19 cellular contexts compared by ENCODE assay signal in genomic region chr10:129897851-129898463, GRCh38.
"Had no signal": no experiment of that assay in that cellular context is flagged by ENCODE, and none has a peak within 500 bp of the region (broad histone marks: within the 10 kb centered on the region; RNA-seq: fewer than 3 reads in every experiment).

No MANE protein-coding gene starts in this region.

- H3K27me3 ChIP-seq: ovary, right lobe of liver had no signal

- DNase-seq: activated CD4-positive, alpha-beta T cell treated with anti-CD3 and anti-CD28 coated beads, Interleukin-2, amount 10 ng/mL, durations not matched to agents 7 days and 5 days; activated CD8-positive, alpha-beta memory T cell treated with anti-CD3 and anti-CD28 coated beads, Interleukin-2, amount 50 U/mL, for 4 hours; activated CD8-positive, alpha-beta T cell treated with anti-CD3 and anti-CD28 coated beads, Interleukin-2, amount 10 ng/mL, durations not matched to agents 7 days and 5 days; activated naive CD4-positive, alpha-beta T cell treated with anti-CD3 and anti-CD28 coated beads for 36 hours; activated T-cell treated with anti-CD3 and anti-CD28 coated beads, Interleukin-2, amount 50 U/mL, for 4 hours; body of pancreas; head of caudate nucleus; left ventricle myocardium inferior; mammary epithelial cell; midbrain; ovary; right lobe of liver; small intestine; stimulated activated CD4-positive, alpha-beta T cell treated with anti-CD3 and anti-CD28 coated beads, Interleukin-4, amount 100 ng/mL, for 24 hours; stomach; T1000 had no signal

- H3K27ac ChIP-seq: body of pancreas, left ventricle myocardium inferior, ovary, right lobe of liver, stomach, upper lobe of left lung had no signal

- ATAC-seq: activated CD4-positive, CD25-positive, alpha-beta regulatory T cell treated with anti-CD3 and anti-CD28 coated beads, Interleukin-2, amount 50 U/mL, for 24 hours; activated CD8-positive, alpha-beta T cell treated with anti-CD3 and anti-CD28 coated beads, Interleukin-2, amount 10 ng/mL, durations not matched to agents 7 days and 5 days; activated T-cell treated with anti-CD3 and anti-CD28 coated beads, Interleukin-2, amount 50 U/mL, for 4 hours; body of pancreas; right lobe of liver; stimulated activated effector memory CD8-positive, alpha-beta T cell treated with anti-CD3 and anti-CD28 coated beads, Interleukin-12 subunit alpha, Interleukin-12 subunit beta, amount 100 ng/mL, for 72 hours had no signal

- H3K4me3 Mint-ChIP-seq: activated CD4-positive, alpha-beta T cell treated with anti-CD3 and anti-CD28 coated beads, Interleukin-2, amount 10 ng/mL, durations not matched to agents 7 days and 5 days; activated CD8-positive, alpha-beta T cell treated with anti-CD3 and anti-CD28 coated beads, Interleukin-2, amount 10 ng/mL, durations not matched to agents 7 days and 5 days; activated naive CD4-positive, alpha-beta T cell treated with anti-CD3 and anti-CD28 coated beads for 36 hours; activated T-cell treated with anti-CD3 and anti-CD28 coated beads, Interleukin-2, amount 50 U/mL, for 4 hours; stimulated activated effector memory CD8-positive, alpha-beta T cell treated with anti-CD3 and anti-CD28 coated beads, Interleukin-12 subunit alpha, Interleukin-12 subunit beta, amount 100 ng/mL, for 72 hours had no signal

- H3K9me3 Mint-ChIP-seq: activated CD4-positive, alpha-beta T cell treated with anti-CD3 and anti-CD28 coated beads, Interleukin-2, amount 10 ng/mL, durations not matched to agents 7 days and 5 days; activated naive CD4-positive, alpha-beta T cell treated with anti-CD3 and anti-CD28 coated beads for 36 hours; activated T-cell treated with anti-CD3 and anti-CD28 coated beads, Interleukin-2, amount 50 U/mL, for 4 hours; stimulated activated effector memory CD8-positive, alpha-beta T cell treated with anti-CD3 and anti-CD28 coated beads, Interleukin-12 subunit alpha, Interleukin-12 subunit beta, amount 100 ng/mL, for 72 hours had no signal

- H3K9me3 ChIP-seq: body of pancreas, left ventricle myocardium inferior, ovary, right lobe of liver, stomach, upper lobe of left lung had no signal

- H3K4me1 Mint-ChIP-seq: activated CD4-positive, alpha-beta T cell treated with anti-CD3 and anti-CD28 coated beads, Interleukin-2, amount 10 ng/mL, durations not matched to agents 7 days and 5 days; stimulated activated effector memory CD8-positive, alpha-beta T cell treated with anti-CD3 and anti-CD28 coated beads, Interleukin-12 subunit alpha, Interleukin-12 subunit beta, amount 100 ng/mL, for 72 hours had no signal

- H3K36me3 ChIP-seq: left ventricle myocardium inferior, ovary, right lobe of liver, stomach, upper lobe of left lung had no signal

- H3K4me3 ChIP-seq: body of pancreas, left ventricle myocardium inferior, ovary, right lobe of liver, stomach, upper lobe of left lung had no signal

- H3K4me1 ChIP-seq: body of pancreas, right lobe of liver had no signal

- H3K36me3 Mint-ChIP-seq: stimulated activated effector memory CD8-positive, alpha-beta T cell treated with anti-CD3 and anti-CD28 coated beads, Interleukin-12 subunit alpha, Interleukin-12 subunit beta, amount 100 ng/mL, for 72 hours had no signal

- H3K27ac Mint-ChIP-seq: activated CD4-positive, alpha-beta T cell treated with anti-CD3 and anti-CD28 coated beads, Interleukin-2, amount 10 ng/mL, durations not matched to agents 7 days and 5 days; activated CD8-positive, alpha-beta T cell treated with anti-CD3 and anti-CD28 coated beads, Interleukin-2, amount 10 ng/mL, durations not matched to agents 7 days and 5 days; activated naive CD4-positive, alpha-beta T cell treated with anti-CD3 and anti-CD28 coated beads for 36 hours; stimulated activated effector memory CD8-positive, alpha-beta T cell treated with anti-CD3 and anti-CD28 coated beads, Interleukin-12 subunit alpha, Interleukin-12 subunit beta, amount 100 ng/mL, for 72 hours had no signal
